Comparison of ENCODE assay signal across 3 cellular contexts in the genomic region with DNA sequence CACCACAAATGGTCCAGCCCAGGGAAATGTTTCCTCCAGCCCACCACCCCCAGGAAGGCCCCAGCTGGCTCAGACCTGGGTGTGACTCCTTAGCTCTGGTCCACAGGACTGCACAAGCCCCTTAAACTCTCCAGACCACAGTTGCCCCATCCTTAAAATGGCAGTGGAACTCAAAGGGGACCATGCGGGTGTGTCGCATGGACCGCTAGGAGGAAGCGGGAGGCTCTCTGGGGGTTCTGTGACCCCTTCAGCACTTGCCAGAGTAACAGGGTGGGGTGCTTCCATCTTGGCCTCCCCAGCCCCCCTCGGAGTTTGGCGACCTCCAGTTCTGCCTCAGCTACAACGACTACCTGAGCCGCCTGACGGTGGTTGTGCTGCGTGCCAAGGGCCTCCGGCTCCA. TPM values are rescaled to one million over a fixed set of nuclear protein-coding genes. Genes with fewer than 3 reads are reported as not detected.
"Had no signal": no experiment of that assay in that cellular context is flagged by ENCODE, and none has a peak within 500 bp of the region (broad histone marks: within the 10 kb centered on the region; RNA-seq: fewer than 3 reads in every experiment).

No MANE protein-coding gene starts in this region.

RNA-seq across cellular contexts. Expression of a gene that starts 5.3 kb away (rescaled TPM):
- total RNA-seq: PC-3 had no signal

RNA-seq across cellular contexts. Expression of a gene that starts 27.7 kb away (rescaled TPM):
- total RNA-seq: K562, Right ventricle myocardium superior had no signal
- polyA plus RNA-seq: K562 had no signal
